Comparison of ENCODE assay signal across 10 cellular contexts in the genomic region with DNA sequence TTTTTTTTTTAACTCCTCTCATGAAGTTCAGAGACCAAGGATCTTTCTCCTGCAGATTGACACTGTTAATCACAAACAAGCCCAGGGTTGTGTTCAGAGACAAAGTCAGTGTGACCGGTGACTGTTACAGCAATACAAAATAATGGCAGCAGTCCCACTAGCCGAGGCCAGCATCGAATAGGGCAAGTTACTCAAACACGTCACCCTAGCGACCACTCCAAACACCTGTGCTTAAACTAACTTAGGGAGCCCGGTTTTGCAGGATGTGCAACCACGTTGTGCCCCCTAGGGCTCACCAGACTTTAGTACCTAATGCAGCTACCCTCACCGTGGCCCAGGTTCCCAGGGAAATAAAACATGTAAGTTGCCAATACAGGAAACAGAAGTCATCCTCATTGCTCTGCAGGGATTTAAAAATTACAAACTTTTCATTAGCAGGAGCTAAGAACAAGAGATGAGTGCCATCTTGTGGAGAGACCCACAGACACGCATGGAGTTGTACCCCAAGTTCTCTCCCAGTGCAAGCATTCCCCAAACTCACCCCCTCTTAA. TPM values are rescaled to one million over a fixed set of nuclear protein-coding genes. Genes with fewer than 3 reads are reported as not detected.
A peak's percentile ranks its signal among the peaks of the same experiment; 100 is the strongest.
DNase-seq lines count a peak whose midpoint lies in the region; ATAC-seq and TF ChIP-seq lines count a peak whose summit lies in the region.
"Had no signal": no experiment of that assay in that cellular context is flagged by ENCODE, and none has a peak within 500 bp of the region (broad histone marks: within the 10 kb centered on the region; RNA-seq: fewer than 3 reads in every experiment).

No MANE protein-coding gene starts in this region.

- H3K36me3 Mint-ChIP-seq in CD8-positive, alpha-beta memory T cell = no peaks in the 10 kb centered on the region

- TF ChIP-seq CTCF in ascending aorta (IDR thresholded peaks at IDR 0.05) = peak; percentile 24 to 48 (median 40)
- peak in 1 of 2 donors; percentile 37 for TF ChIP-seq CTCF in suprapubic skin (IDR thresholded peaks at IDR 0.05)

- POLR2A ChIA-PET in CD8-positive, alpha-beta memory T cell (lab: Charles Lee) = no interaction called here

- H3K27ac Mint-ChIP-seq in CD8-positive, alpha-beta memory T cell = no peak overlapping the region

- H3K4me1 ChIP-seq in ascending aorta (peaks cover 4 to 30% of the 10 kb centered on the region in 2 donors), suprapubic skin (peaks cover 39% of the 10 kb centered on the region)
- H3K4me1 ChIP-seq in CD8-positive, alpha-beta memory T cell (ENCODE audit: insufficient read depth, low read length) = no peaks in the 10 kb centered on the region

- no peak for ATAC-seq in HG03378 (IDR thresholded peaks at IDR 0.05; ENCODE audit: unreplicated experiment)
- ATAC-seq in GM21529 (IDR thresholded peaks at IDR 0.05; ENCODE audit: unreplicated experiment) = no peak

- peaks cover 5 to 7% of the 10 kb centered on the region in 2 donors for H3K27me3 Mint-ChIP-seq in CD8-positive, alpha-beta memory T cell

- no peaks in the 10 kb centered on the region for H3K27me3 ChIP-seq in ascending aorta
- no peaks in the 10 kb centered on the region for H3K27me3 ChIP-seq in suprapubic skin
- H3K27me3 ChIP-seq in CD8-positive, alpha-beta memory T cell (ENCODE audit: insufficient read depth, low read length, poor library complexity, severe bottlenecking) = peaks cover 3% of the 10 kb centered on the region

- no peak for TF ChIP-seq POLR2A in suprapubic skin (IDR thresholded peaks at IDR 0.05)

- no peaks in the 10 kb centered on the region for H3K4me1 Mint-ChIP-seq in CD8-positive, alpha-beta memory T cell

- H3K27ac ChIP-seq in ascending aorta (no peak overlapping the region), suprapubic skin (peak overlapping the region; percentile 70)
- no peak overlapping the region for H3K27ac ChIP-seq in CD8-positive, alpha-beta memory T cell (ENCODE audit: low read depth, low read length)

- H3K9me3 Mint-ChIP-seq in CD8-positive, alpha-beta memory T cell = no peaks in the 10 kb centered on the region

- H3K9me3 ChIP-seq in ascending aorta (no peaks in the 10 kb centered on the region), suprapubic skin (no peaks in the 10 kb centered on the region)
- H3K9me3 ChIP-seq in CD8-positive, alpha-beta memory T cell (ENCODE audit: low read length) = no peaks in the 10 kb centered on the region

- H3K4me3 ChIP-seq in ascending aorta (no peak overlapping the region), suprapubic skin (no peak overlapping the region)
- H3K4me3 ChIP-seq in CD8-positive, alpha-beta memory T cell (ENCODE audit: low read length) = no peak overlapping the region

- no peak for TF ChIP-seq EP300 in suprapubic skin (IDR thresholded peaks at IDR 0.05)

- WGBS in suprapubic skin = 37% methylated on average over 9 of the region's 9 CpGs

- CTCF ChIA-PET in CD8-positive, alpha-beta memory T cell (lab: Charles Lee) = interaction anchor here (0.7 to 1.3 kb wide), 3 partner anchors 46 to 186 kb away, joined by 3 read pairs; no protein-coding TSS in a partner anchor

- DNase-seq in HCEC 1CT (peak; percentile 48), ascending aorta (ENCODE audit: low spot score in 2 of 2) (no peak), hepatic stellate cell (ENCODE audit: low spot score) (peak; percentile 42), suprapubic skin (ENCODE audit: low spot score in 2 of 2) (peak in 1 of 2 donors; percentile 76)
- DNase-seq in stimulated activated naive CD4-positive, alpha-beta T cell treated with Interleukin-2 at 50 U/mL for 16 hours (lab: John Stamatoyannopoulos, UW) = no peak
- DNase-seq in CD8-positive, alpha-beta memory T cell = no peak
- DNase-seq: GOT3, NCI-H510A had no signal

- H3K36me3 ChIP-seq in ascending aorta (no peaks in the 10 kb centered on the region), suprapubic skin (no peaks in the 10 kb centered on the region)
- H3K36me3 ChIP-seq in CD8-positive, alpha-beta memory T cell (ENCODE audit: insufficient read depth, low read length) = no peaks in the 10 kb centered on the region

- H3K4me3 Mint-ChIP-seq in CD8-positive, alpha-beta memory T cell = no peak overlapping the region

- intact Hi-C loops in ascending aorta (cut with DNase I) = loop anchor here (1.0 kb wide), 1 partner anchor 145 kb away; no protein-coding TSS in a partner anchor

RNA-seq across cellular contexts. Expression of gene FAM50B, which starts 38.1 kb away (rescaled TPM):
- total RNA-seq in ascending aorta (8.1 TPM), suprapubic skin (10 to 100 TPM in 3 of 4 donors, 1 to 10 TPM in 1; 8.5 to 15.7 (median 11.6) TPM)
- 1 to 10 TPM; 7.3 to 7.5 TPM for total RNA-seq in CD8-positive, alpha-beta memory T cell
- polyA plus RNA-seq in CD8-positive, alpha-beta memory T cell = 10.3 TPM

Comparison
In these comparisons a context has a peak if more than half of its experiments do, and no peak if none do; other contexts are left out.
1. DNase-seq: peak in HCEC 1CT (single experiment) and hepatic stellate cell (single experiment); none in ascending aorta (0 of 2), stimulated activated naive CD4-positive, alpha-beta T cell treated with Interleukin-2 at 50 U/mL for 16 hours (single experiment) and CD8-positive, alpha-beta memory T cell (0 of 5).